In genomic region chr7:120547605-120548004, GRCh38 we compare ENCODE assay signal across 20 cellular contexts.
DNase-seq lines count a peak whose midpoint lies in the region; ATAC-seq, FAIRE-seq and TF ChIP-seq lines count a peak whose summit lies in the region.
"Had no signal": no experiment of that assay in that cellular context is flagged by ENCODE, and none has a peak within 500 bp of the region (broad histone marks: within the 10 kb centered on the region; RNA-seq: fewer than 3 reads in every experiment).

No MANE protein-coding gene starts in this region.

- H3K9ac ChIP-seq in GM12878 (ENCODE audit: control insufficient read depth, insufficient read depth, low read length) (no peak overlapping the region), colonic mucosa (ENCODE audit: low read depth in 2 of 2, low read length in 2 of 2) (no peak overlapping the region)

- no peaks in the 10 kb centered on the region for H3K9me3 ChIP-seq in GM12878 (replicated peaks; ENCODE audit: control insufficient read depth, insufficient read depth, low read length)
- H3K9me3 ChIP-seq in colonic mucosa = no peaks in the 10 kb centered on the region

- no peak for TF ChIP-seq POLR2A in GM12892 (IDR thresholded peaks at IDR 0.05; ENCODE audit: low read depth, low read length)
- TF ChIP-seq POLR2A in GM12878 (IDR thresholded peaks at IDR 0.05; ENCODE audit: low read depth, low read length) = no peak

- FAIRE-seq in GM12892 (lab: Jason Lieb, UNC) (peak; percentile 60), GM12878 (lab: Jason Lieb, UNC) (no peak)
- FAIRE-seq: H1 had no signal

- POLR2A ChIA-PET in GM12878 (lab: Charles Lee) = no interaction called here

- CTCF ChIA-PET in GM12878 (lab: Yijun Ruan, JAX) = no interaction called here

- H3K27me3 ChIP-seq in GM12878 (replicated peaks in 1 of 2; ENCODE audit: control insufficient read depth in 2 of 2, insufficient read depth in 2 of 2, low read length in 1 of 2) (no peaks in the 10 kb centered on the region), colonic mucosa (no peaks in the 10 kb centered on the region)

- in situ Hi-C loops in GM12878 (cut with MboI) = no loop called here

- WGBS in GM12878 (ENCODE audit: insufficient coverage, insufficient replicate concordance, low lambda C conversion rate, missing lambda C conversion rate) = 1% methylated on average over 4 of the region's 4 CpGs

- H3K36me3 ChIP-seq in GM12878 (ENCODE audit: control insufficient read depth in 2 of 2, insufficient read depth in 2 of 2, low read length in 1 of 2) (no peaks in the 10 kb centered on the region), colonic mucosa (no peaks in the 10 kb centered on the region)

- DNase-seq in GM12892 (ENCODE audit: insufficient read length) (no peak), GM12878 (ENCODE audit: low read depth, low spot score) (no peak), colonic mucosa (no peak), SW 1271 (lab: John Stamatoyannopoulos, UW) (no peak), CD14-positive monocyte (ENCODE audit: low spot score) (no peak)
- DNase-seq: C1 segment of cervical spinal cord, DMS 273 treated with DMSO at 0.1 percent for 48 hours, GDM1, HFFc6, Karpas-422, NCI-H1105 treated with DMSO at 0.1 percent for 48 hours, NCI-H187 treated with DMSO at 0.1 percent for 48 hours, NCI-H2171 treated with DMSO at 0.1 percent for 48 hours, NCI-H748 treated with DMSO at 0.1 percent for 48 hours, OCI-M1, T-helper 2 cell had no signal

- no peaks in the 10 kb centered on the region for H3K79me2 ChIP-seq in GM12878 (ENCODE audit: control insufficient read depth, insufficient read depth, low read length)

- BruUV-seq in GM12878 (replicated peaks; lab: Mats Ljungman, UMichigan) = no TSS peak

- H3K4me3 ChIP-seq in GM12878 (no peak overlapping the region), colonic mucosa (no peak overlapping the region)

- H3K27me3 Mint-ChIP-seq in CD14-positive monocyte (ENCODE audit: low read depth in 3 of 3) = peaks cover 0 to 4% (median 0%) of the 10 kb centered on the region in 3 donors

- no peak overlapping the region for H3K4me2 ChIP-seq in GM12878 (ENCODE audit: control insufficient read depth, insufficient read depth)

- peak overlapping the region; percentile 10 for H2AFZ ChIP-seq in GM12878 (ENCODE audit: control insufficient read depth, low read depth, low read length)

- SMC1A ChIA-PET in GM12878 (lab: Charles Lee; ENCODE audit: uncharacterized antibody, unreplicated experiment) = no interaction called here

- ATAC-seq in GM19463 (IDR thresholded peaks at IDR 0.05; ENCODE audit: unreplicated experiment) (peak; percentile 26), HG02981 (IDR thresholded peaks at IDR 0.05; ENCODE audit: unreplicated experiment) (peak; percentile 37), GM12878 (peak; percentile 42)

- H3K4me1 ChIP-seq in GM12878 (ENCODE audit: control insufficient read depth, insufficient read depth, low read length) (peaks cover 12% of the 10 kb centered on the region; the same call in 1 of the 2 replicates), colonic mucosa (no peaks in the 10 kb centered on the region)

- TF ChIP-seq CTCF in GM12878 (IDR thresholded peaks at IDR 0.05 in 2 of 3, conservative IDR thresholded peaks at IDR 0.05 in 1 of 3; ENCODE audit: control insufficient read depth in 2 of 3, extremely low read depth in 1 of 3, insufficient read depth in 1 of 3, low read depth in 3 of 3, low read length in 3 of 3) (no peak), colonic mucosa (IDR thresholded peaks at IDR 0.05) (no peak), CD14-positive monocyte (IDR thresholded peaks at IDR 0.05) (no peak)

- H4K20me1 ChIP-seq in GM12878 (ENCODE audit: control insufficient read depth, insufficient read depth) = no peaks in the 10 kb centered on the region

- RAD21 ChIA-PET in GM12878 (lab: Charles Lee; ENCODE audit: unreplicated experiment) = no interaction called here

- no peak overlapping the region for H3K27ac ChIP-seq in GM12878 (ENCODE audit: control insufficient read depth, insufficient read depth)
- H3K27ac ChIP-seq in colonic mucosa = no peak overlapping the region
- H3K27ac ChIP-seq: RWPE1 had no signal

- TF ChIP-seq EP300 in GM12878 (IDR thresholded peaks at IDR 0.05; ENCODE audit: borderline replicate concordance in 1 of 2, control insufficient read depth in 1 of 2, low read depth in 2 of 2, low read length in 2 of 2) = no peak

- H3K9me3 Mint-ChIP-seq in CD14-positive monocyte = peaks cover 0 to 2% (median 0%) of the 10 kb centered on the region in 7 donors

- no peaks in the 10 kb centered on the region for H3K36me3 Mint-ChIP-seq in CD14-positive monocyte

- TF ChIP-seq RAD21 in GM12878 (IDR thresholded peaks at IDR 0.05; ENCODE audit: insufficient read depth, low read depth, low read length) = no peak

- H3K27ac Mint-ChIP-seq in CD14-positive monocyte = no peak overlapping the region
- H3K27ac Mint-ChIP-seq: HFFc6 had no signal

- intact Hi-C loops in GM12878 (cut with micrococcal nuclease; ENCODE audit: unreplicated experiment) = no loop called here
- intact Hi-C loops in colonic mucosa (cut with DNase I) = no loop called here
- intact Hi-C loops in CD14-positive monocyte (cut with micrococcal nuclease) = no loop called here

- no peak overlapping the region for H3K4me3 Mint-ChIP-seq in CD14-positive monocyte
- H3K4me3 Mint-ChIP-seq: HFFc6 had no signal

- H3K4me1 Mint-ChIP-seq in CD14-positive monocyte = no peaks in the 10 kb centered on the region

TF ChIP-seq in GM12878, 131 proteins besides CTCF, POLR2A, EP300 and RAD21:
- TF ChIP-seq GATAD2B (conservative IDR thresholded peaks at IDR 0.05; ENCODE audit: low read depth) = no peak
- no peak for TF ChIP-seq CBFB (IDR thresholded peaks at IDR 0.05; ENCODE audit: low read depth)
- TF ChIP-seq E4F1 (IDR thresholded peaks at IDR 0.05; ENCODE audit: borderline replicate concordance, partially characterized antibody) = no peak
- TF ChIP-seq PKNOX1 (IDR thresholded peaks at IDR 0.05) = 0 out of 2 replicates have a peak, but pooled peaks have one; percentile 15
- TF ChIP-seq ZNF217 (IDR thresholded peaks at IDR 0.05) = no peak
- TF ChIP-seq RAD51 (IDR thresholded peaks at IDR 0.05) = peak; percentile 78; the same call in 1 of the 2 replicates
- TF ChIP-seq TCF7 (IDR thresholded peaks at IDR 0.05; ENCODE audit: borderline replicate concordance) = 0 out of 2 replicates have a peak, but pooled peaks have one; percentile 13
